In genomic region chr14:32933623-32933942, GRCh38 we compare ENCODE assay signal across 8 cellular contexts. TPM values are rescaled to one million over a fixed set of nuclear protein-coding genes. Genes with fewer than 3 reads are reported as not detected.
DNase-seq lines count a peak whose midpoint lies in the region; ATAC-seq and TF ChIP-seq lines count a peak whose summit lies in the region.

No MANE protein-coding gene starts in this region.

- H3K27ac Mint-ChIP-seq in CD4-positive, alpha-beta T cell: no peak overlapping the region

- no peaks in the 10 kb centered on the region for H3K9me3 Mint-ChIP-seq in CD4-positive, alpha-beta T cell

- H3K4me2 ChIP-seq in fibroblast of lung (ENCODE audit: extremely low read depth, insufficient read depth, low read length) (peak overlapping the region; percentile 69), osteoblast (ENCODE audit: insufficient read depth, low read length) (no peak overlapping the region)

- no peaks in the 10 kb centered on the region for H3K36me3 Mint-ChIP-seq in CD4-positive, alpha-beta T cell (ENCODE audit: low read depth)

- H3K9me3 ChIP-seq in fibroblast of lung (ENCODE audit: control insufficient read depth, insufficient read depth, low read depth, low read length) (no peaks in the 10 kb centered on the region), osteoblast (ENCODE audit: low read depth, low read length) (no peaks in the 10 kb centered on the region)
- H3K9me3 ChIP-seq in CD4-positive, alpha-beta T cell (ENCODE audit: control insufficient read depth, low read length): no peaks in the 10 kb centered on the region

- no peak overlapping the region for H3K4me3 Mint-ChIP-seq in CD4-positive, alpha-beta T cell

- TF ChIP-seq CTCF in AG09309 (IDR thresholded peaks at IDR 0.05; ENCODE audit: control insufficient read depth, insufficient read depth, low read depth, low read length, missing control alignments) (peak; percentile 20), fibroblast of lung (conservative IDR thresholded peaks at IDR 0.05 in 1 of 2, IDR thresholded peaks at IDR 0.05 in 1 of 2; ENCODE audit: low read depth in 1 of 2, low read length in 2 of 2) (peak in 1 of 2 donors; percentile 33), osteoblast (IDR thresholded peaks at IDR 0.05; ENCODE audit: extremely low read depth, low read depth, low read length) (peak; percentile 29)
- TF ChIP-seq CTCF in CD4-positive, alpha-beta T cell (IDR thresholded peaks at IDR 0.05): no peak

- no peaks in the 10 kb centered on the region for H4K20me1 ChIP-seq in fibroblast of lung (ENCODE audit: control insufficient read depth, extremely low read depth, insufficient read depth, low read length)
- H4K20me1 ChIP-seq in osteoblast (ENCODE audit: insufficient read depth, low read length): no peaks in the 10 kb centered on the region

- H3K27me3 ChIP-seq in fibroblast of lung (ENCODE audit: control insufficient read depth, insufficient read depth, low read length): peaks cover 57% of the 10 kb centered on the region
- H3K27me3 ChIP-seq in osteoblast (ENCODE audit: insufficient read depth, low read length): peaks cover 70% of the 10 kb centered on the region
- peaks cover 73% of the 10 kb centered on the region for H3K27me3 ChIP-seq in CD4-positive, alpha-beta T cell (ENCODE audit: control insufficient read depth, insufficient read depth, low read length)

- H3K36me3 ChIP-seq in fibroblast of lung (ENCODE audit: control insufficient read depth, insufficient read depth, low read length) (no peaks in the 10 kb centered on the region), osteoblast (ENCODE audit: insufficient read depth, low read length) (no peaks in the 10 kb centered on the region)

- peaks cover 76% of the 10 kb centered on the region for H3K27me3 Mint-ChIP-seq in CD4-positive, alpha-beta T cell

- intact Hi-C loops in CD4-positive, alpha-beta T cell (cut with DNase I, micrococcal nuclease): no loop called here

- H3K79me2 ChIP-seq in fibroblast of lung (ENCODE audit: control insufficient read depth, insufficient read depth, low read length) (no peaks in the 10 kb centered on the region), osteoblast (ENCODE audit: insufficient read depth, low read length) (no peaks in the 10 kb centered on the region)

- POLR2A ChIA-PET in CD4-positive, alpha-beta T cell (lab: Charles Lee): no interaction called here

- CTCF ChIA-PET in CD4-positive, alpha-beta T cell (lab: Charles Lee): no interaction called here

- no peak overlapping the region for H3K9ac ChIP-seq in fibroblast of lung (ENCODE audit: insufficient read depth, low read length)

- H3K27ac ChIP-seq in fibroblast of lung (ENCODE audit: insufficient read depth, low read length) (no peak overlapping the region), osteoblast (ENCODE audit: low read depth, low read length) (no peak overlapping the region)
- H3K27ac ChIP-seq in CD4-positive, alpha-beta T cell (ENCODE audit: low read depth, low read length): no peak overlapping the region

- H3K4me1 ChIP-seq in fibroblast of lung (ENCODE audit: control insufficient read depth, extremely low read depth, insufficient read depth, low read length) (no peaks in the 10 kb centered on the region), osteoblast (ENCODE audit: insufficient read depth, low read length) (no peaks in the 10 kb centered on the region)

- DNase-seq in AG09309 (ENCODE audit: low read depth) (no peak), M059J (ENCODE audit: low read depth) (peak; percentile 64), fibroblast of lung (ENCODE audit: low read depth in 2 of 2) (peak in 1 of 2 donors; percentile 80), osteoblast (ENCODE audit: insufficient read length, low spot score, missing footprints) (no peak)
- DNase-seq in CD4-positive, alpha-beta T cell: no peak
- no peak for DNase-seq in activated CD8-positive, alpha-beta memory T cell treated with anti-CD3 and anti-CD28 coated beads, Interleukin-2, amount 50 U/mL, for 4 hours

- H3K4me3 ChIP-seq in AG09309 (ENCODE audit: control insufficient read depth, low read depth, low read length) (peak overlapping the region; percentile 47), fibroblast of lung (replicated peaks in 1 of 4; ENCODE audit: control extremely low read depth in 1 of 4, insufficient read depth in 1 of 4, low read depth in 3 of 4, low read length in 4 of 4) (peak overlapping the region in 2 of 4 experiments; percentile 19 to 40), osteoblast (ENCODE audit: insufficient read depth, low read length) (peak overlapping the region; percentile 46)

- H3K4me1 Mint-ChIP-seq in CD4-positive, alpha-beta T cell (ENCODE audit: low read depth): peaks cover 14% of the 10 kb centered on the region

- ATAC-seq in HG03439 (IDR thresholded peaks at IDR 0.05; ENCODE audit: unreplicated experiment): no peak
- no peak for ATAC-seq in activated CD4-positive, CD25-positive, alpha-beta regulatory T cell treated with anti-CD3 and anti-CD28 coated beads, Interleukin-2, amount 50 U/mL, for 24 hours
- no peak for ATAC-seq in CD4-positive, alpha-beta T cell (ENCODE audit: poor library complexity)

- H2AFZ ChIP-seq in fibroblast of lung (ENCODE audit: low read length) (no peak overlapping the region), osteoblast (ENCODE audit: low read length) (no peak overlapping the region)

RNA-seq across cellular contexts. Expression of gene NPAS3, which starts 5.1 kb away (rescaled TPM):
- total RNA-seq in M059J (2014; rRNA removed; shearing (Covaris generic)): 1.2 and 2.7 TPM in 2 replicates
- total RNA-seq in fibroblast of lung (0.26 and 0.50 TPM in 2 replicates), osteoblast (0.59 and 0.72 TPM in 2 replicates)
- polyA plus RNA-seq in fibroblast of lung: 0.08 and 0.10 TPM in 2 replicates
- polyA plus RNA-seq in fibroblast of lung (2012): 0.05 and 0.09 TPM in 2 replicates
- polyA minus RNA-seq in fibroblast of lung (ENCODE audit: low replicate concordance): not detected in 2 replicates
- total RNA-seq in CD4-positive, alpha-beta T cell: not detected
